ENCODE assay signal across 10 cellular contexts in the genomic region with DNA sequence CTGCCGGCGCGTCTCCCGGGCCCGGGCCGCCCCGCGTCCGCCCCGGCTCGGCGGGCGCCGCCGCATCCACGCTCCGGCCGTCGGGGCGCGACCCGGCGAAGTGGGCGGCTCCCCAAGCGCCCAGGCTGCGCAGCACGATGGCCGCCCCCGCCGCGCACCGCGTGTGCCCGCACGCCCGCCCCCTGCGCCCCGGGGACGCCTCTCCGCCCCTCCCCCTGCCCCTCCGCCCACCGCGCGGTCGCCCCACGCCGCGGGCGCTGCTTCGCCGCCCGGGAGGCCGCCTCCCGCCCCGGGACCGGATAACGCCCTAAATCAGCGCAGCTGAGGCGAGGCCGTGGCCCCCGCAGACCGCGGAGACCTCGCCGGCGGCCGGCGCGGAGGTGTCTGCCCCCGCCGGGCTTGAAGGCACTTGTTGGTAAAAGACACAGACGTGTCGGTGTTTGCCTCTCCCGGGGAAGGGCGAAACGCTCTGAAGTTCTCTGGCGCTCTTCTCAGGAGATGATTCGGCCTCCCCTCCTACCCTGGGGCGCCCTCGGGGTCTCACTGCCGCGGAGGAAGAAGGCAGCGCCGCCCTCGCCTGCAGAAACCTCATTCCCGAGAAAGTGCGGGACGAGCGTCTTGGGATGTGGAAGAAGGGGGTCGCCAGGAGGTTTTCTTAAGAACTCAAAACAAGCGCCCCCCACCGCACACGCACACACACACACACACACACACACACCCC. TPM values are rescaled to one million over a fixed set of nuclear protein-coding genes. Genes with fewer than 3 reads are reported as not detected.
DNase-seq lines count a peak whose midpoint lies in the region; ATAC-seq and TF ChIP-seq lines count a peak whose summit lies in the region.
"Had no signal": no experiment of that assay in that cellular context is flagged by ENCODE, and none has a peak within 500 bp of the region (broad histone marks: within the 10 kb centered on the region; RNA-seq: fewer than 3 reads in every experiment).

Gene BNC1, minus strand, starts transcription at position 102 of the 721 bp plus-strand sequence. Its CDS starts 36 bp downstream, at position 66.

- no peaks in the 10 kb centered on the region for H3K36me3 ChIP-seq in WERI-Rb-1

- peak within 1 kb of the TSS; percentile 65 for H3K4me3 ChIP-seq in WERI-Rb-1 (ENCODE audit: low read depth, low read length)

- peak; percentile 57 for DNase-seq in ELF-1 (ENCODE audit: low read depth, low spot score)
- no peak for DNase-seq in WERI-Rb-1
- DNase-seq in glomerular visceral epithelial cell (ENCODE audit: extremely low spot score), result peak; percentile 62
- no peak for DNase-seq in pulmonary artery endothelial cell (ENCODE audit: low read depth, low spot score)
- no peak for DNase-seq in NK-92 treated with Interleukin-12 subunit alpha and Interleukin-12 subunit beta, amount 100 ng/mL, for 24 hours (lab: John Stamatoyannopoulos, UW)
- DNase-seq in H4 (ENCODE audit: low spot score), result no peak
- no peak for DNase-seq in Ammon's horn (ENCODE audit: low spot score)
- DNase-seq: body of pancreas had no signal

- no peaks in the 10 kb centered on the region for H3K9me3 ChIP-seq in WERI-Rb-1 (ENCODE audit: severe bottlenecking)
- H3K9me3 ChIP-seq: body of pancreas had no signal

- peaks cover 48% of the 10 kb centered on the region for H3K27me3 ChIP-seq in WERI-Rb-1 (ENCODE audit: insufficient read depth, low read depth, severe bottlenecking)

- no peak for ATAC-seq in HG03521 (IDR thresholded peaks at IDR 0.05; ENCODE audit: unreplicated experiment)
- ATAC-seq: body of pancreas had no signal

- no peak within 1 kb of the TSS for H3K27ac ChIP-seq in WERI-Rb-1
- H3K27ac ChIP-seq: body of pancreas had no signal

- TF ChIP-seq CTCF in WERI-Rb-1 (IDR thresholded peaks at IDR 0.05; ENCODE audit: low read depth, low read length), result no peak

RNA-seq across cellular contexts. Expression of gene BNC1, which starts in this region (rescaled TPM):
- 14.2 and 25.0 TPM in 2 replicates for total RNA-seq in pulmonary artery endothelial cell
- total RNA-seq in H4 (2014; rRNA removed; shearing (Covaris generic)), result not detected in 2 replicates
- total RNA-seq: M059J had no signal

Comparison
In these comparisons a context has a peak if more than half of its experiments do, and no peak if none do; other contexts are left out.
1. RNA of gene BNC1 (total RNA-seq): 14.2 to 25.0 TPM in pulmonary artery endothelial cell; not detected in H4; every median in the first group is over 10 times any median in the second.
2. DNase-seq: peak in ELF-1 (single experiment) and glomerular visceral epithelial cell (single experiment); none in WERI-Rb-1 (single experiment), pulmonary artery endothelial cell (single experiment), NK-92 treated with Interleukin-12 subunit alpha and Interleukin-12 subunit beta, amount 100 ng/mL, for 24 hours (single experiment), H4 (single experiment) and Ammon's horn (single experiment).